In the genomic region with DNA sequence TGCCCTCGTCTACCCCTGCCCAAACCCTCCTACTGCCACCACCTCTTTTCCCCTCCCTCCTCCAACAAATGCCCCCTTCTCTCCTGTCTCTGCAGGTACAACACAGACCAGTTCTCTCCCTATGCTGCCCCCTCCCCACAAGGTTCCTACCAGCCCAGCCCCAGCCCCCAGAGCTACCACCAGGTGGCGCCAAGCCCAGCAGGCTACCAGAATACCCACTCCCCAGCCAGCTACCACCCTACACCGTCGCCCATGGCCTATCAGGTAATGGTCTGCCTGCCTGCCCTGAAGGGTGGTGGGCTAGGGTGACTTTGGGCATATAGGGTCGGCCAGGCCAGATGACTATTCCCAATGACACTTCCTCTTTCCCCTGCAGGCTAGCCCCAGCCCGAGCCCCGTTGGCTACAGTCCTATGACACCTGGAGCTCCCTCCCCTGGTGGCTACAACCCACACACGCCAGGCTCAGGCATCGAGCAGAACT, we compare ENCODE assay signal across 9 cellular contexts. TPM values are rescaled to one million over a fixed set of nuclear protein-coding genes. Genes with fewer than 3 reads are reported as not detected.
DNase-seq lines count a peak whose midpoint lies in the region; ATAC-seq and TF ChIP-seq lines count a peak whose summit lies in the region.
"Had no signal": no experiment of that assay in that cellular context is flagged by ENCODE, and none has a peak within 500 bp of the region (broad histone marks: within the 10 kb centered on the region; RNA-seq: fewer than 3 reads in every experiment).

No MANE protein-coding gene starts in this region.

- no peaks in the 10 kb centered on the region for H3K27me3 Mint-ChIP-seq in activated CD4-positive, alpha-beta memory T cell treated with anti-CD3 and anti-CD28 coated beads for 36 hours
- no peaks in the 10 kb centered on the region for H3K27me3 Mint-ChIP-seq in mesothelial cell of epicardium (ENCODE audit: low read depth)
- H3K27me3 Mint-ChIP-seq: dendritic cell treated with granulocyte-macrophage colony-stimulating factor and Interleukin-4, amounts not matched to agents 40 ng/mL and 50 ng/mL, for 4 days had no signal

- H3K9me3 Mint-ChIP-seq in activated CD4-positive, alpha-beta memory T cell treated with anti-CD3 and anti-CD28 coated beads for 36 hours = no peaks in the 10 kb centered on the region
- H3K9me3 Mint-ChIP-seq in mesothelial cell of epicardium = no peaks in the 10 kb centered on the region
- H3K9me3 Mint-ChIP-seq: dendritic cell treated with granulocyte-macrophage colony-stimulating factor and Interleukin-4, amounts not matched to agents 40 ng/mL and 50 ng/mL, for 4 days had no signal

- POLR2A ChIA-PET in activated CD4-positive, alpha-beta memory T cell treated with anti-CD3 and anti-CD28 coated beads for 36 hours (lab: Charles Lee) = no interaction called here

- TF ChIP-seq CTCF in GM12865 (IDR thresholded peaks at IDR 0.05; ENCODE audit: insufficient read depth, low read depth, low read length, missing control alignments) (peak; percentile 92), mesothelial cell of epicardium (IDR thresholded peaks at IDR 0.05; ENCODE audit: unreplicated experiment) (peak; percentile 78)

- peaks cover 25% of the 10 kb centered on the region for H3K4me1 Mint-ChIP-seq in activated CD4-positive, alpha-beta memory T cell treated with anti-CD3 and anti-CD28 coated beads for 36 hours (ENCODE audit: low read depth)
- no peaks in the 10 kb centered on the region for H3K4me1 Mint-ChIP-seq in mesothelial cell of epicardium

- no peak overlapping the region for H3K27ac Mint-ChIP-seq in activated CD4-positive, alpha-beta memory T cell treated with anti-CD3 and anti-CD28 coated beads for 36 hours
- H3K27ac Mint-ChIP-seq in mesothelial cell of epicardium = no peak overlapping the region
- H3K27ac Mint-ChIP-seq: dendritic cell treated with granulocyte-macrophage colony-stimulating factor and Interleukin-4, amounts not matched to agents 40 ng/mL and 50 ng/mL, for 4 days had no signal

- DNase-seq in GM12865 (ENCODE audit: low read depth) (peak; percentile 59), NCI-H2196 (lab: John Stamatoyannopoulos, UW; ENCODE audit: unreplicated experiment) (peak; percentile 45), dermis microvascular lymphatic vessel endothelial cell (ENCODE audit: low read depth in 2 of 2) (peak; percentile 22 to 62), mesothelial cell of epicardium (ENCODE audit: low spot score in 2 of 2, unreplicated experiment in 2 of 2) (peak; percentile 53 to 87), LoVo (ENCODE audit: low spot score) (no peak)
- peak; percentile 76 for DNase-seq in activated CD4-positive, alpha-beta memory T cell treated with anti-CD3 and anti-CD28 coated beads for 36 hours
- peak; percentile 52 to 57 for DNase-seq in stimulated activated CD8-positive, alpha-beta memory T cell treated with anti-CD3 and anti-CD28 coated beads, Interleukin-7, amount 100 ng/mL, for 1 hour (ENCODE audit: low read depth in 2 of 2)

- no peak overlapping the region for H3K4me3 Mint-ChIP-seq in activated CD4-positive, alpha-beta memory T cell treated with anti-CD3 and anti-CD28 coated beads for 36 hours
- H3K4me3 Mint-ChIP-seq in mesothelial cell of epicardium = no peak overlapping the region
- H3K4me3 Mint-ChIP-seq: dendritic cell treated with granulocyte-macrophage colony-stimulating factor and Interleukin-4, amounts not matched to agents 40 ng/mL and 50 ng/mL, for 4 days had no signal

- H3K36me3 Mint-ChIP-seq in activated CD4-positive, alpha-beta memory T cell treated with anti-CD3 and anti-CD28 coated beads for 36 hours = peaks cover 48% of the 10 kb centered on the region
- peaks cover 31% of the 10 kb centered on the region for H3K36me3 Mint-ChIP-seq in mesothelial cell of epicardium

- intact Hi-C loops in activated CD4-positive, alpha-beta memory T cell treated with anti-CD3 and anti-CD28 coated beads for 36 hours (cut with micrococcal nuclease) = loop anchor here (5.0 kb wide), 1 partner anchor 58 kb away; the partner anchor contains the start of gene EID2B

- CTCF ChIA-PET in activated CD4-positive, alpha-beta memory T cell treated with anti-CD3 and anti-CD28 coated beads for 36 hours (lab: Charles Lee) = interaction anchor here (0.6 to 4.6 kb wide), 25 partner anchors 9 to 574 kb away, joined by 3 to 43 read pairs (median 6); partner anchors contain the start of genes DLL3, EID2, EID2B and RPS16

- H3K4me3 ChIP-seq in GM12865 (ENCODE audit: low read depth, low read length) = no peak overlapping the region

- no peak for ATAC-seq in HG02884 (IDR thresholded peaks at IDR 0.05; ENCODE audit: unreplicated experiment)

RNA-seq across cellular contexts. Expression of gene TIMM50, which starts 6.5 kb away (rescaled TPM):
- 10 to 100 TPM; 83.1 to 86.7 TPM for total RNA-seq in activated CD4-positive, alpha-beta memory T cell treated with anti-CD3 and anti-CD28 coated beads for 36 hours
- total RNA-seq in dermis microvascular lymphatic vessel endothelial cell (48.3 and 50.3 TPM in 2 replicates), mesothelial cell of epicardium (69.3 to 78.9 TPM (median 70.7 TPM) in 3 replicates)

RNA-seq across cellular contexts. Expression of gene DLL3, which starts 24.6 kb away (rescaled TPM):
- total RNA-seq in activated CD4-positive, alpha-beta memory T cell treated with anti-CD3 and anti-CD28 coated beads for 36 hours = under 1 TPM; 0.67 to 0.80 TPM
- 0.25 and 0.39 TPM in 2 replicates for total RNA-seq in dermis microvascular lymphatic vessel endothelial cell
- 0.40 to 0.53 TPM (median 0.50 TPM) in 3 replicates for total RNA-seq in mesothelial cell of epicardium

RNA-seq across cellular contexts. Expression of gene SUPT5H, which starts 28.8 kb away (rescaled TPM):
- total RNA-seq in activated CD4-positive, alpha-beta memory T cell treated with anti-CD3 and anti-CD28 coated beads for 36 hours = 100 to 1,000 TPM; 180 to 183 TPM
- 29.9 and 38.1 TPM in 2 replicates for total RNA-seq in dermis microvascular lymphatic vessel endothelial cell
- 127 to 136 TPM (median 129 TPM) in 3 replicates for total RNA-seq in mesothelial cell of epicardium

RNA-seq across cellular contexts. Expression of gene RPS16, which starts 38.4 kb away (rescaled TPM):
- total RNA-seq in activated CD4-positive, alpha-beta memory T cell treated with anti-CD3 and anti-CD28 coated beads for 36 hours = 1,000 to 10,000 TPM; 3,682 to 3,746 TPM
- total RNA-seq in dermis microvascular lymphatic vessel endothelial cell (117 and 133 TPM in 2 replicates), mesothelial cell of epicardium (1,616 to 1,722 TPM (median 1,707 TPM) in 3 replicates)

RNA-seq across cellular contexts. Expression of gene SELENOV, which starts 40.8 kb away (rescaled TPM):
- not detected for total RNA-seq in activated CD4-positive, alpha-beta memory T cell treated with anti-CD3 and anti-CD28 coated beads for 36 hours
- total RNA-seq in dermis microvascular lymphatic vessel endothelial cell (not detected in 2 replicates), mesothelial cell of epicardium (0.60 to 0.81 TPM (median 0.78 TPM) in 3 replicates)
